1 cellular context compared by ENCODE assay signal in the genomic region with DNA sequence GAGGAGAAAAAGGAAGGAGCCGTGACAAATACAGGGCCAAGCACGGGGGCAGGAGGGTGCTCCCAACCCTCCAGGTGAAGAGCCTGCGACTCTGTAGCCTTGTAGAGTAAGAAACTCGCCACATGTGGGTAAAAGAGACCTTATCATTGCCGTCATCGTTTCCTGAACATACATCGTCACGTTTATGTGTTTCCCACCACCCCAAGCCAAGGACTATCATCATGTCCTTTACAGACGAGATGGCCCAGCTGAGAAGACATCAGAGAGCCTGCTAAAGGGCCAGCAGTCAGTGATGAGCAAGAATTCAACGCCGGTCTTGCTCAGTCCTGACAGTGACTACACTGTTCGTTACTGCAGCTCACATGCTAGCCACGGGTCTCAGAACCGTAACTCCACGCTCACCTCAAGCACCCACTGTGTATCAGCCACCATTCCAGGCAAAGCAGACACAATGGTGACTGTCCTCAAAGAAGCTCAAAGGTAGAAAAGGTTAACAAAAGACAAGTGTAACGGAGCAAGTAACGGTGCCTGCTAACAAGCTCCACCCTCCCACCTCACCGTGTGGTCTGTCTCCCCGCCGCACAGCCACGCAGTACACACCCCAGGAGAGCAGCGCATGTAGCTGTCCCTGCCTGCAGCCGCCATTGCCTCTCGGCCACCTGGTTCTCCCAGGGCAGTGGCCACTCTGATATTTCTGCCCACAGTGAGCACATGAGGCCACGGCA.
TF ChIP-seq lines count a peak whose summit lies in the region.

No MANE protein-coding gene starts in this region.

TF ChIP-seq in HepG2, 621 proteins besides CTCF, POLR2A, EP300 and RAD21:
- no peak for TF ChIP-seq ZHX1 (CRISPR knock-in tag; IDR thresholded peaks at IDR 0.05; ENCODE audit: low read depth)
- TF ChIP-seq SNAPC4 (CRISPR knock-in tag; IDR thresholded peaks at IDR 0.05) = no peak
- TF ChIP-seq, protein P1, sequence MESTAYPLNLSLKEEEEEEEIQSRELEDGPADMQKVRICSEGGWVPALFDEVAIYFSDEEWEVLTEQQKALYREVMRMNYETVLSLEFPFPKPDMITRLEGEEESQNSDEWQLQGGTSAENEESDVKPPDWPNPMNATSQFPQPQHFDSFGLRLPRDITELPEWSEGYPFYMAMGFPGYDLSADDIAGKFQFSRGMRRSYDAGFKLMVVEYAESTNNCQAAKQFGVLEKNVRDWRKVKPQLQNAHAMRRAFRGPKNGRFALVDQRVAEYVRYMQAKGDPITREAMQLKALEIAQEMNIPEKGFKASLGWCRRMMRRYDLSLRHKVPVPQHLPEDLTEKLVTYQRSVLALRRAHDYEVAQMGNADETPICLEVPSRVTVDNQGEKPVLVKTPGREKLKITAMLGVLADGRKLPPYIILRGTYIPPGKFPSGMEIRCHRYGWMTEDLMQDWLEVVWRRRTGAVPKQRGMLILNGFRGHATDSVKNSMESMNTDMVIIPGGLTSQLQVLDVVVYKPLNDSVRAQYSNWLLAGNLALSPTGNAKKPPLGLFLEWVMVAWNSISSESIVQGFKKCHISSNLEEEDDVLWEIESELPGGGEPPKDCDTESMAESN (CRISPR knock-in tag; conservative IDR thresholded peaks at IDR 0.05) = no peak
- TF ChIP-seq, protein P2, sequence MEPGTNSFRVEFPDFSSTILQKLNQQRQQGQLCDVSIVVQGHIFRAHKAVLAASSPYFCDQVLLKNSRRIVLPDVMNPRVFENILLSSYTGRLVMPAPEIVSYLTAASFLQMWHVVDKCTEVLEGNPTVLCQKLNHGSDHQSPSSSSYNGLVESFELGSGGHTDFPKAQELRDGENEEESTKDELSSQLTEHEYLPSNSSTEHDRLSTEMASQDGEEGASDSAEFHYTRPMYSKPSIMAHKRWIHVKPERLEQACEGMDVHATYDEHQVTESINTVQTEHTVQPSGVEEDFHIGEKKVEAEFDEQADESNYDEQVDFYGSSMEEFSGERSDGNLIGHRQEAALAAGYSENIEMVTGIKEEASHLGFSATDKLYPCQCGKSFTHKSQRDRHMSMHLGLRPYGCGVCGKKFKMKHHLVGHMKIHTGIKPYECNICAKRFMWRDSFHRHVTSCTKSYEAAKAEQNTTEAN (CRISPR knock-in tag; conservative IDR thresholded peaks at IDR 0.05) = no peak
- TF ChIP-seq ZNF782 (CRISPR knock-in tag; IDR thresholded peaks at IDR 0.05; ENCODE audit: borderline replicate concordance) = no peak
- no peak for TF ChIP-seq KLF6 (CRISPR knock-in tag; IDR thresholded peaks at IDR 0.05)
- TF ChIP-seq SMARCE1 (IDR thresholded peaks at IDR 0.05; ENCODE audit: borderline replicate concordance) = no peak
- TF ChIP-seq BRD4 (CRISPR knock-in tag; IDR thresholded peaks at IDR 0.05) = no peak
- no peak for TF ChIP-seq GATA4 (IDR thresholded peaks at IDR 0.05; ENCODE audit: borderline replicate concordance, low read depth)
- no peak for TF ChIP-seq ZBTB25 (CRISPR knock-in tag; IDR thresholded peaks at IDR 0.05)
- no peak for TF ChIP-seq ZNF225 (CRISPR knock-in tag; IDR thresholded peaks at IDR 0.05)
TF ChIP-seq in HepG2: peak in this region for 0.
